In genomic region chr3:142443060-142443459, GRCh38 we compare ENCODE assay signal across 1 cellular context.
TF ChIP-seq lines count a peak whose summit lies in the region.

No MANE protein-coding gene starts in this region.

TF ChIP-seq in K562, 482 proteins besides CTCF, POLR2A, EP300 and RAD21:
- TF ChIP-seq CBX3 (IDR thresholded peaks at IDR 0.05; ENCODE audit: borderline replicate concordance in 1 of 2, low read length in 2 of 2) (peak in 1 of 2 experiments; percentile 52; a peak in 1 of 3 replicates), ZKSCAN1 (IDR thresholded peaks at IDR 0.05; ENCODE audit: low read depth, low read length) (peak; percentile 51; the same call in 1 of the 2 replicates)
